20 cellular contexts compared by ENCODE assay signal in genomic region chr5:1958211-1959010, GRCh38.
DNase-seq lines count a peak whose midpoint lies in the region; ATAC-seq, FAIRE-seq and TF ChIP-seq lines count a peak whose summit lies in the region.
"Had no signal": no experiment of that assay in that cellular context is flagged by ENCODE, and none has a peak within 500 bp of the region (broad histone marks: within the 10 kb centered on the region; RNA-seq: fewer than 3 reads in every experiment).

No MANE protein-coding gene starts in this region.

- H3K9me3 ChIP-seq in endodermal cell (ENCODE audit: control insufficient read depth, low read length) (no peaks in the 10 kb centered on the region), neuronal stem cell (replicated peaks in 1 of 2; ENCODE audit: control insufficient read depth in 2 of 2, insufficient read depth in 1 of 2, low read depth in 1 of 2, low read length in 2 of 2) (peaks cover 0 to 8% of the 10 kb centered on the region in 2 donors)

- H2AFZ ChIP-seq in neuronal stem cell (ENCODE audit: low read length), result no peak overlapping the region
- H2AFZ ChIP-seq: GM23248 had no signal

- peak; percentile 9 for FAIRE-seq in urothelium cell line (lab: Jason Lieb, UNC)
- FAIRE-seq: GM12891, GM18507, H1 had no signal

- H3K27ac ChIP-seq in coronary artery (no peak overlapping the region), endodermal cell (ENCODE audit: low read depth, low read length) (no peak overlapping the region), neuronal stem cell (replicated peaks; ENCODE audit: low read length) (no peak overlapping the region)
- H3K27ac ChIP-seq: GM23248 had no signal

- no peak overlapping the region for H3K18ac ChIP-seq in neuronal stem cell (ENCODE audit: low read length)

- no peak overlapping the region for H4K8ac ChIP-seq in neuronal stem cell (ENCODE audit: low read depth, low read length)

- H3K9me3 Mint-ChIP-seq in endodermal cell, result peaks cover 2% of the 10 kb centered on the region
- H3K9me3 Mint-ChIP-seq in stimulated activated naive CD8-positive, alpha-beta T cell treated with anti-CD3 and anti-CD28 coated beads, Interleukin-15, amount 100 ng/mL, for 72 hours, result no peaks in the 10 kb centered on the region
- H3K9me3 Mint-ChIP-seq: CD4-positive, alpha-beta memory T cell had no signal

- no peak overlapping the region for H3K4me2 ChIP-seq in neuronal stem cell (ENCODE audit: insufficient read depth, low read length, poor library complexity, severe bottlenecking)

- DNase-seq in coronary artery (ENCODE audit: low spot score) (peak; percentile 45), endodermal cell (peak; percentile 17), neuronal stem cell (ENCODE audit: low spot score) (no peak), urothelium cell line (ENCODE audit: low spot score) (no peak), pons (ENCODE audit: low spot score) (no peak)
- no peak for DNase-seq in stimulated activated naive CD8-positive, alpha-beta T cell treated with anti-CD3 and anti-CD28 coated beads, Interleukin-15, amount 100 ng/mL, for 72 hours
- DNase-seq: C1 segment of cervical spinal cord; Calu3; CD4-positive, alpha-beta memory T cell; COR-L47; DMS53; DMS79 treated with DMSO at 0.1 percent for 48 hours; GF-D8; GM23248; H7; HCEC 1CT had no signal

- H2BK5ac ChIP-seq in neuronal stem cell (ENCODE audit: low read length), result peak overlapping the region; percentile 34

- H4K91ac ChIP-seq in neuronal stem cell (ENCODE audit: low read depth, low read length, poor library complexity), result no peak overlapping the region

- 93 to 96% methylated on average over 12 to 17 of the region's 17 CpGs for WGBS in endodermal cell (ENCODE audit: insufficient coverage in 1 of 2, insufficient read length in 1 of 2), 2 experiments
- no CpG with 5 or more reads among the region's 17 CpGs for WGBS in neuronal stem cell (ENCODE audit: extremely low coverage in 2 of 2, insufficient read length in 2 of 2, insufficient replicate concordance in 1 of 2), 2 donors

- no peaks in the 10 kb centered on the region for H3K4me1 Mint-ChIP-seq in endodermal cell
- no peaks in the 10 kb centered on the region for H3K4me1 Mint-ChIP-seq in stimulated activated naive CD8-positive, alpha-beta T cell treated with anti-CD3 and anti-CD28 coated beads, Interleukin-15, amount 100 ng/mL, for 72 hours
- H3K4me1 Mint-ChIP-seq: CD4-positive, alpha-beta memory T cell had no signal

- no peak overlapping the region for H3K4me3 ChIP-seq in coronary artery
- no peak overlapping the region for H3K4me3 ChIP-seq in endodermal cell (ENCODE audit: low read length)
- H3K4me3 ChIP-seq in neuronal stem cell (ENCODE audit: low read length in 2 of 2), result no peak overlapping the region
- H3K4me3 ChIP-seq: GM23248 had no signal

- H3K9ac ChIP-seq in endodermal cell (ENCODE audit: extremely low read depth, low read length, poor library complexity, severe bottlenecking) (no peak overlapping the region), neuronal stem cell (ENCODE audit: low read depth, low read length, poor library complexity) (peak overlapping the region; percentile 32)
- H3K9ac ChIP-seq: GM23248 had no signal

- TF ChIP-seq CTCF in coronary artery (IDR thresholded peaks at IDR 0.05) (no peak), endodermal cell (conservative IDR thresholded peaks at IDR 0.05) (no peak)

- H3K27ac Mint-ChIP-seq in endodermal cell, result no peak overlapping the region
- no peak overlapping the region for H3K27ac Mint-ChIP-seq in stimulated activated naive CD8-positive, alpha-beta T cell treated with anti-CD3 and anti-CD28 coated beads, Interleukin-15, amount 100 ng/mL, for 72 hours
- H3K27ac Mint-ChIP-seq: CD4-positive, alpha-beta memory T cell had no signal

- no peaks in the 10 kb centered on the region for H3K4me1 ChIP-seq in endodermal cell (ENCODE audit: control insufficient read depth, insufficient read depth, low read length)
- H3K4me1 ChIP-seq in neuronal stem cell (ENCODE audit: control insufficient read depth in 2 of 2, insufficient read depth in 1 of 2, low read depth in 1 of 2, low read length in 2 of 2), result peaks cover 0 to 5% of the 10 kb centered on the region in 2 donors

- H3K79me1 ChIP-seq in neuronal stem cell (ENCODE audit: low read depth, low read length), result no peaks in the 10 kb centered on the region

- no peak overlapping the region for H3K4me3 Mint-ChIP-seq in endodermal cell
- no peak overlapping the region for H3K4me3 Mint-ChIP-seq in stimulated activated naive CD8-positive, alpha-beta T cell treated with anti-CD3 and anti-CD28 coated beads, Interleukin-15, amount 100 ng/mL, for 72 hours
- H3K4me3 Mint-ChIP-seq: CD4-positive, alpha-beta memory T cell had no signal

- no peak overlapping the region for H3K23ac ChIP-seq in neuronal stem cell (ENCODE audit: low read depth, low read length, poor library complexity)

- H3K27me3 Mint-ChIP-seq in endodermal cell (ENCODE audit: insufficient read depth), result peaks cover 1% of the 10 kb centered on the region
- peaks cover 23% of the 10 kb centered on the region for H3K27me3 Mint-ChIP-seq in stimulated activated naive CD8-positive, alpha-beta T cell treated with anti-CD3 and anti-CD28 coated beads, Interleukin-15, amount 100 ng/mL, for 72 hours

- peak overlapping the region; percentile 2 for H2AK5ac ChIP-seq in neuronal stem cell (ENCODE audit: low read depth, low read length)

- no peaks in the 10 kb centered on the region for H3K36me3 ChIP-seq in endodermal cell (ENCODE audit: control insufficient read depth, insufficient read depth, low read length)
- H3K36me3 ChIP-seq in neuronal stem cell (replicated peaks in 1 of 2; ENCODE audit: control insufficient read depth in 2 of 2, insufficient read depth in 2 of 2, low read length in 2 of 2), result no peaks in the 10 kb centered on the region

- no peaks in the 10 kb centered on the region for H3K27me3 ChIP-seq in endodermal cell (ENCODE audit: control insufficient read depth, insufficient read depth, low read length, poor library complexity, severe bottlenecking)
- H3K27me3 ChIP-seq in neuronal stem cell (ENCODE audit: control insufficient read depth in 3 of 3, insufficient read depth in 3 of 3, low read depth in 1 of 3, low read length in 3 of 3), result no peaks in the 10 kb centered on the region

- peak overlapping the region; percentile 43 for H2BK15ac ChIP-seq in neuronal stem cell (ENCODE audit: low read length)

- H3K36me3 Mint-ChIP-seq in endodermal cell (ENCODE audit: low read depth), result no peaks in the 10 kb centered on the region
- H3K36me3 Mint-ChIP-seq: CD4-positive, alpha-beta memory T cell had no signal

- H3K4ac ChIP-seq in neuronal stem cell (ENCODE audit: low read length), result no peak overlapping the region

- no peak overlapping the region for H2BK12ac ChIP-seq in neuronal stem cell (ENCODE audit: low read length)

- no peak overlapping the region for H3K14ac ChIP-seq in neuronal stem cell (ENCODE audit: low read length)

- ATAC-seq in stimulated activated naive CD8-positive, alpha-beta T cell treated with anti-CD3 and anti-CD28 coated beads, Interleukin-15, amount 100 ng/mL, for 72 hours, result no peak
- ATAC-seq in HG03439 (IDR thresholded peaks at IDR 0.05; ENCODE audit: unreplicated experiment), result no peak

- no peak overlapping the region for H2BK120ac ChIP-seq in neuronal stem cell (ENCODE audit: low read depth, low read length)

Comparison
In these comparisons a context has a peak if more than half of its experiments do, and no peak if none do; other contexts are left out.
1. DNase-seq: peak in coronary artery (single experiment) and endodermal cell (single experiment); none in neuronal stem cell (single experiment), urothelium cell line (single experiment), pons (single experiment) and stimulated activated naive CD8-positive, alpha-beta T cell treated with anti-CD3 and anti-CD28 coated beads, Interleukin-15, amount 100 ng/mL, for 72 hours (0 of 2).